12 cellular contexts compared by ENCODE assay signal in the genomic region with DNA sequence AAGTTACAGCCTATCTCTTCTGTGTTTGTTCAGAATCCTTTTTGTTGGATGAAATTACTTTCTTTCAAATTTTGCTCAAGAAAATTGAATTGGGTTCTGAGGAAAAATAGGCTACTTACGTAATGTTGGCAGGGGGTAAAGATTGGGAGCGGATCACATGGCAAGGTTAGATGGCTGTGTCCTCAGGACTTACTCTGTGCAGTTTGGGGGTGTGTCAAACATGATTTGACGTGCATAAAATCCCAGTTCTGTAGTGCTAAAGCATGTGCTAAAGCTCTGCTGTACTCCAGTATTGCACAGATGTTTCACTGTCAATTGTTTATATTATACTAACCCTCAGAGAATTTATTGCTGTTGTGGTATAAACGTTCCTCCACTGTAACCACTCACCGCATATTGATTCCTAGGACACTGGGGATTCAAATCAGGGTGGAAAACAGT. TPM values are rescaled to one million over a fixed set of nuclear protein-coding genes. Genes with fewer than 3 reads are reported as not detected.
DNase-seq lines count a peak whose midpoint lies in the region; ATAC-seq and TF ChIP-seq lines count a peak whose summit lies in the region.
"Had no signal": no experiment of that assay in that cellular context is flagged by ENCODE, and none has a peak within 500 bp of the region (broad histone marks: within the 10 kb centered on the region; RNA-seq: fewer than 3 reads in every experiment).

No MANE protein-coding gene starts in this region.

- H2AFZ ChIP-seq in SK-N-SH (ENCODE audit: low read depth): no peak overlapping the region

- no peak for DNase-seq in SK-N-SH
- no peak for DNase-seq in activated CD8-positive, alpha-beta T cell treated with anti-CD3 and anti-CD28 coated beads, Interleukin-2, amount 10 ng/mL, durations not matched to agents 7 days and 5 days
- DNase-seq in fibroblast of the aortic adventitia (ENCODE audit: low read depth): peak; percentile 87
- DNase-seq in stimulated activated effector memory CD8-positive, alpha-beta T cell treated with anti-CD3 and anti-CD28 coated beads, Interleukin-12 subunit alpha, Interleukin-12 subunit beta, amount 100 ng/mL, for 72 hours (ENCODE audit: low spot score in 2 of 2): no peak
- no peak for DNase-seq in RPMI8226
- no peak for DNase-seq in caudate nucleus (lab: John Stamatoyannopoulos, UW)
- no peak for DNase-seq in HPDE6-E6E7 (ENCODE audit: extremely low spot score)
- DNase-seq: 8988T, cortex of kidney, left ventricle myocardium superior, NCI-H82 had no signal

- H3K4me1 ChIP-seq in SK-N-SH (ENCODE audit: control insufficient read depth in 1 of 2, insufficient read depth in 2 of 2, low read depth in 1 of 2, low read length in 1 of 2): peaks cover 10 to 20% of the 10 kb centered on the region in 2 experiments; a peak in 3 of 4 replicates

- peak overlapping the region; percentile 81 to 87 for H3K4me3 ChIP-seq in SK-N-SH (ENCODE audit: low read depth in 2 of 2, low read length in 1 of 2)
- peak overlapping the region; percentile 91 for H3K4me3 ChIP-seq in fibroblast of the aortic adventitia (ENCODE audit: low read depth, low read length)

- no peak for TF ChIP-seq CTCF in SK-N-SH (IDR thresholded peaks at IDR 0.05)
- TF ChIP-seq CTCF in fibroblast of the aortic adventitia (IDR thresholded peaks at IDR 0.05; ENCODE audit: insufficient read depth, low read length): no peak

- H3K27ac Mint-ChIP-seq in activated CD8-positive, alpha-beta T cell treated with anti-CD3 and anti-CD28 coated beads, Interleukin-2, amount 10 ng/mL, durations not matched to agents 7 days and 5 days: peak overlapping the region; percentile 15
- H3K27ac Mint-ChIP-seq in stimulated activated effector memory CD8-positive, alpha-beta T cell treated with anti-CD3 and anti-CD28 coated beads, Interleukin-12 subunit alpha, Interleukin-12 subunit beta, amount 100 ng/mL, for 72 hours: peak overlapping the region; percentile 73

- H3K27me3 ChIP-seq in SK-N-SH (ENCODE audit: insufficient read depth): no peaks in the 10 kb centered on the region

- H3K4me2 ChIP-seq in SK-N-SH: peak overlapping the region; percentile 92

- H3F3A ChIP-seq in SK-N-SH (replicated peaks; ENCODE audit: insufficient read depth): peaks cover 55% of the 10 kb centered on the region

- no peak for TF ChIP-seq EP300 in SK-N-SH (IDR thresholded peaks at IDR 0.05; ENCODE audit: borderline replicate concordance in 1 of 2, low read depth in 1 of 2, low read length in 1 of 2)

- no peak for ATAC-seq in SK-N-SH treated with all-trans-retinoic acid at 6 μM for 48 hours
- ATAC-seq in activated CD8-positive, alpha-beta T cell treated with anti-CD3 and anti-CD28 coated beads, Interleukin-2, amount 10 ng/mL, durations not matched to agents 7 days and 5 days: no peak
- no peak for ATAC-seq in stimulated activated effector memory CD8-positive, alpha-beta T cell treated with anti-CD3 and anti-CD28 coated beads, Interleukin-12 subunit alpha, Interleukin-12 subunit beta, amount 100 ng/mL, for 72 hours
- ATAC-seq: left ventricle myocardium superior had no signal

- H3K4me3 Mint-ChIP-seq in activated CD8-positive, alpha-beta T cell treated with anti-CD3 and anti-CD28 coated beads, Interleukin-2, amount 10 ng/mL, durations not matched to agents 7 days and 5 days: peak overlapping the region; percentile 93
- H3K4me3 Mint-ChIP-seq in stimulated activated effector memory CD8-positive, alpha-beta T cell treated with anti-CD3 and anti-CD28 coated beads, Interleukin-12 subunit alpha, Interleukin-12 subunit beta, amount 100 ng/mL, for 72 hours: peak overlapping the region; percentile 99

- H3K36me3 Mint-ChIP-seq in activated CD8-positive, alpha-beta T cell treated with anti-CD3 and anti-CD28 coated beads, Interleukin-2, amount 10 ng/mL, durations not matched to agents 7 days and 5 days (ENCODE audit: low read depth): peaks cover 6% of the 10 kb centered on the region
- H3K36me3 Mint-ChIP-seq in stimulated activated effector memory CD8-positive, alpha-beta T cell treated with anti-CD3 and anti-CD28 coated beads, Interleukin-12 subunit alpha, Interleukin-12 subunit beta, amount 100 ng/mL, for 72 hours: peaks cover 22% of the 10 kb centered on the region

- no peaks in the 10 kb centered on the region for H3K9me3 ChIP-seq in SK-N-SH

- CTCF ChIA-PET in SK-N-SH (lab: Yijun Ruan, JAX): interaction anchor here (1.0 to 4.2 kb wide), 2 partner anchors 30 to 31 kb away, joined by 3 to 11 read pairs; no protein-coding TSS in a partner anchor
- CTCF ChIA-PET in activated CD8-positive, alpha-beta T cell treated with anti-CD3 and anti-CD28 coated beads, Interleukin-2, amount 10 ng/mL, durations not matched to agents 7 days and 5 days (lab: Charles Lee): interaction anchor here (0.8 to 9.1 kb wide), 7 partner anchors 10 to 1248 kb away, joined by 3 to 158 read pairs (median 15); no protein-coding TSS in a partner anchor

- POLR2A ChIA-PET in SK-N-SH (lab: Yijun Ruan, JAX): no interaction called here
- POLR2A ChIA-PET in activated CD8-positive, alpha-beta T cell treated with anti-CD3 and anti-CD28 coated beads, Interleukin-2, amount 10 ng/mL, durations not matched to agents 7 days and 5 days (lab: Charles Lee): interaction anchor here (1.1 kb wide), 2 partner anchors 9 to 25 kb away, joined by 3 to 4 read pairs; no protein-coding TSS in a partner anchor

- H3K4me1 Mint-ChIP-seq in activated CD8-positive, alpha-beta T cell treated with anti-CD3 and anti-CD28 coated beads, Interleukin-2, amount 10 ng/mL, durations not matched to agents 7 days and 5 days (ENCODE audit: low read depth): peaks cover 81% of the 10 kb centered on the region
- peaks cover 74% of the 10 kb centered on the region for H3K4me1 Mint-ChIP-seq in stimulated activated effector memory CD8-positive, alpha-beta T cell treated with anti-CD3 and anti-CD28 coated beads, Interleukin-12 subunit alpha, Interleukin-12 subunit beta, amount 100 ng/mL, for 72 hours

- H3K9ac ChIP-seq in SK-N-SH: peak overlapping the region; percentile 99

- H3K27me3 Mint-ChIP-seq in activated CD8-positive, alpha-beta T cell treated with anti-CD3 and anti-CD28 coated beads, Interleukin-2, amount 10 ng/mL, durations not matched to agents 7 days and 5 days (ENCODE audit: low read depth): peaks cover 10% of the 10 kb centered on the region

- peaks cover 100% of the 10 kb centered on the region for H3K79me2 ChIP-seq in SK-N-SH (ENCODE audit: insufficient read depth)

- no peaks in the 10 kb centered on the region for H3K9me2 ChIP-seq in SK-N-SH

- no peak for TF ChIP-seq RAD21 in SK-N-SH (IDR thresholded peaks at IDR 0.05; ENCODE audit: low read length)

- H3K27ac ChIP-seq in SK-N-SH (ENCODE audit: low read depth in 2 of 2, low read length in 1 of 2): peak overlapping the region; percentile 80 to 100; a peak in 3 of 4 replicates
- H3K27ac ChIP-seq in caudate nucleus (ENCODE audit: low read depth, low read length): no peak overlapping the region

- peaks cover 20% of the 10 kb centered on the region; the same call in 1 of the 2 replicates for H4K20me1 ChIP-seq in SK-N-SH (ENCODE audit: insufficient read depth)

- H3K9me3 Mint-ChIP-seq in activated CD8-positive, alpha-beta T cell treated with anti-CD3 and anti-CD28 coated beads, Interleukin-2, amount 10 ng/mL, durations not matched to agents 7 days and 5 days (ENCODE audit: insufficient read depth): no peaks in the 10 kb centered on the region
- H3K9me3 Mint-ChIP-seq in stimulated activated effector memory CD8-positive, alpha-beta T cell treated with anti-CD3 and anti-CD28 coated beads, Interleukin-12 subunit alpha, Interleukin-12 subunit beta, amount 100 ng/mL, for 72 hours: no peaks in the 10 kb centered on the region

- 26% methylated on average over 5 of the region's 5 CpGs for WGBS in SK-N-SH (ENCODE audit: low lambda C conversion rate)

- peaks cover 19 to 37% of the 10 kb centered on the region in 2 experiments for H3K36me3 ChIP-seq in SK-N-SH (replicated peaks in 1 of 2; ENCODE audit: control insufficient read depth in 1 of 2, insufficient read depth in 2 of 2, low read length in 1 of 2)

TF ChIP-seq in SK-N-SH, 30 proteins besides CTCF, POLR2A, EP300 and RAD21 (continues in another document):
- TF ChIP-seq ELF1 (IDR thresholded peaks at IDR 0.05) (no peak), GABPA (IDR thresholded peaks at IDR 0.05; ENCODE audit: low read depth) (no peak), NRF1 (IDR thresholded peaks at IDR 0.05; ENCODE audit: low read depth, low read length) (no peak)
- TF ChIP-seq, protein P1, sequence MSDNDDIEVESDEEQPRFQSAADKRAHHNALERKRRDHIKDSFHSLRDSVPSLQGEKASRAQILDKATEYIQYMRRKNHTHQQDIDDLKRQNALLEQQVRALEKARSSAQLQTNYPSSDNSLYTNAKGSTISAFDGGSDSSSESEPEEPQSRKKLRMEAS (IDR thresholded peaks at IDR 0.05; ENCODE audit: low read depth): peak; percentile 50; the same call in 1 of the 2 replicates

TF ChIP-seq in SK-N-SH treated with all-trans-retinoic acid at 6 μM for 48 hours, 23 proteins besides CTCF, POLR2A, EP300 and RAD21 (continues in another document):
- no peak for TF ChIP-seq ZNF70 (CRISPR knock-in tag; IDR thresholded peaks at IDR 0.05)
- no peak for TF ChIP-seq BACH2 (CRISPR knock-in tag; IDR thresholded peaks at IDR 0.05; ENCODE audit: borderline replicate concordance)
- no peak for TF ChIP-seq ZNF565 (CRISPR knock-in tag; conservative IDR thresholded peaks at IDR 0.05; ENCODE audit: low read depth)
- TF ChIP-seq PPARA (CRISPR knock-in tag; IDR thresholded peaks at IDR 0.05; ENCODE audit: borderline replicate concordance): no peak
- TF ChIP-seq, protein P2, sequence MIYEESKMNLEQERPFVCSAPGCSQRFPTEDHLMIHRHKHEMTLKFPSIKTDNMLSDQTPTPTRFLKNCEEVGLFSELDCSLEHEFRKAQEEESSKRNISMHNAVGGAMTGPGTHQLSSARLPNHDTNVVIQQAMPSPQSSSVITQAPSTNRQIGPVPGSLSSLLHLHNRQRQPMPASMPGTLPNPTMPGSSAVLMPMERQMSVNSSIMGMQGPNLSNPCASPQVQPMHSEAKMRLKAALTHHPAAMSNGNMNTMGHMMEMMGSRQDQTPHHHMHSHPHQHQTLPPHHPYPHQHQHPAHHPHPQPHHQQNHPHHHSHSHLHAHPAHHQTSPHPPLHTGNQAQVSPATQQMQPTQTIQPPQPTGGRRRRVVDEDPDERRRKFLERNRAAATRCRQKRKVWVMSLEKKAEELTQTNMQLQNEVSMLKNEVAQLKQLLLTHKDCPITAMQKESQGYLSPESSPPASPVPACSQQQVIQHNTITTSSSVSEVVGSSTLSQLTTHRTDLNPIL (CRISPR knock-in tag; IDR thresholded peaks at IDR 0.05; ENCODE audit: low read depth): no peak

RNA-seq across cellular contexts. Expression of a gene that starts 2.6 kb away (rescaled TPM):
- 443 and 528 TPM in 2 replicates for polyA plus RNA-seq in SK-N-SH (2012; rRNA removed)
- 569 and 615 TPM in 2 replicates for polyA plus RNA-seq in SK-N-SH (2012; cell fraction: cytosol; rRNA removed)
- 256 and 330 TPM in 2 replicates for polyA plus RNA-seq in SK-N-SH (2012; cell fraction: nucleus; rRNA removed)
- 1 to 10 TPM; 7.4 to 7.6 TPM for total RNA-seq in activated CD8-positive, alpha-beta T cell treated with anti-CD3 and anti-CD28 coated beads, Interleukin-2, amount 10 ng/mL, durations not matched to agents 7 days and 5 days
- total RNA-seq in fibroblast of the aortic adventitia (ENCODE audit: low replicate concordance): 67.2 and 418 TPM in 2 replicates
